8 cellular contexts compared by ENCODE assay signal in genomic region chr3:195634426-195635261, GRCh38. TPM values are rescaled to one million over a fixed set of nuclear protein-coding genes. Genes with fewer than 3 reads are reported as not detected.
DNase-seq lines count a peak whose midpoint lies in the region; ATAC-seq, FAIRE-seq and TF ChIP-seq lines count a peak whose summit lies in the region.
"Not testable (repeated sequence)": the region's sequence is repeated elsewhere in the genome, so short reads cannot be mapped to it uniquely, and the experiment has no call there.
"Had no signal": no experiment of that assay in that cellular context is flagged by ENCODE, and none has a peak within 500 bp of the region (broad histone marks: within the 10 kb centered on the region; RNA-seq: fewer than 3 reads in every experiment).

No MANE protein-coding gene starts in this region.

- not testable (repeated sequence) for H3K79me2 ChIP-seq in keratinocyte (ENCODE audit: control insufficient read depth, insufficient read depth, low read length)

- not testable (repeated sequence) for H3K9me1 ChIP-seq in keratinocyte (ENCODE audit: control insufficient read depth, extremely low read depth, insufficient read depth, low read length)

- not testable (repeated sequence) for H2AFZ ChIP-seq in keratinocyte (ENCODE audit: control insufficient read depth, low read length)

- intact Hi-C loops in gastrocnemius medialis (cut with DNase I; ENCODE audit: low total_unique reads), result not testable (repeated sequence)

- H3K27me3 ChIP-seq in bronchial epithelial cell (ENCODE audit: control insufficient read depth, insufficient read depth, low read length); keratinocyte (ENCODE audit: control insufficient read depth, extremely low read depth, insufficient read depth, low read length); gastrocnemius medialis: not testable (repeated sequence)

- dilution Hi-C loops in keratinocyte (cut with MboI; ENCODE audit: extremely low pct_ligation_motif_present, low sequenced_read_pairs), result not testable (repeated sequence)

- H3K9ac ChIP-seq in keratinocyte (ENCODE audit: control insufficient read depth, extremely low read depth, insufficient read depth, low read length), result peak overlapping the region; percentile 37

- H3K4me2 ChIP-seq in keratinocyte (ENCODE audit: control insufficient read depth, extremely low read depth, insufficient read depth, low read depth, low read length), result not testable (repeated sequence)

- in situ Hi-C loops in gastrocnemius medialis (cut with MboI; ENCODE audit: low sequenced_read_pairs in 4 of 4), result not testable (repeated sequence)

- not testable (repeated sequence) for H3K9me3 ChIP-seq in keratinocyte (ENCODE audit: control insufficient read depth, low read depth, low read length); gastrocnemius medialis

- not testable (repeated sequence) for TF ChIP-seq POLR2A in gastrocnemius medialis (IDR thresholded peaks at IDR 0.05)

- not testable (repeated sequence) for FAIRE-seq in bronchial epithelial cell (lab: Jason Lieb, UNC); keratinocyte (lab: Jason Lieb, UNC)

- TF ChIP-seq CTCF in bronchial epithelial cell (IDR thresholded peaks at IDR 0.05; ENCODE audit: insufficient read depth, low read length, severe bottlenecking); keratinocyte (optimal IDR thresholded peaks at IDR 0.05 in 1 of 3, IDR thresholded peaks at IDR 0.05 in 1 of 3, conservative IDR thresholded peaks at IDR 0.05 in 1 of 3; ENCODE audit: extremely low read depth in 1 of 3, insufficient read depth in 2 of 3, low read length in 3 of 3); gastrocnemius medialis (IDR thresholded peaks at IDR 0.05 in 4 of 5, conservative IDR thresholded peaks at IDR 0.05 in 1 of 5): not testable (repeated sequence)

- ATAC-seq in GM18909 (IDR thresholded peaks at IDR 0.05; ENCODE audit: poor library complexity, unreplicated experiment) (peak; percentile 95), HG02610 (IDR thresholded peaks at IDR 0.05; ENCODE audit: unreplicated experiment) (peak; percentile 94), HG03571 (IDR thresholded peaks at IDR 0.05; ENCODE audit: unreplicated experiment) (peak; percentile 93), gastrocnemius medialis (peak; percentile 95 to 98)

- not testable (repeated sequence) for H3K4me1 ChIP-seq in keratinocyte (ENCODE audit: control insufficient read depth, extremely low read depth, insufficient read depth, low read length); gastrocnemius medialis

- DNase-seq in activated CD4-positive, alpha-beta T cell treated with anti-CD3 and anti-CD28 coated beads, Interleukin-2, amount 50 U/mL, for 1 hour, result peak; percentile 59
- not testable (repeated sequence) for DNase-seq in bronchial epithelial cell (ENCODE audit: low read depth); keratinocyte (ENCODE audit: low read depth, low spot score); gastrocnemius medialis

- not testable (repeated sequence) for H4K20me1 ChIP-seq in keratinocyte (ENCODE audit: control insufficient read depth, extremely low read depth, insufficient read depth, low read length)

- H3K4me3 ChIP-seq in bronchial epithelial cell (ENCODE audit: low read depth, low read length) (peak overlapping the region; percentile 37), keratinocyte (ENCODE audit: control insufficient read depth in 2 of 3, extremely low read depth in 1 of 3, insufficient read depth in 2 of 3, low read depth in 1 of 3, low read length in 3 of 3) (peak overlapping the region in 1 of 3 experiments; percentile 44), gastrocnemius medialis (peak overlapping the region; percentile 47 to 63 (median 59))

- H3K27ac ChIP-seq in keratinocyte (ENCODE audit: control insufficient read depth, insufficient read depth, low read length), result not testable (repeated sequence)
- peak overlapping the region; percentile 63 to 78 (median 70) for H3K27ac ChIP-seq in gastrocnemius medialis

- not testable (repeated sequence) for H3K36me3 ChIP-seq in bronchial epithelial cell (ENCODE audit: control insufficient read depth, insufficient read depth, low read length); keratinocyte (ENCODE audit: control insufficient read depth in 2 of 2, extremely low read depth in 1 of 2, insufficient read depth in 2 of 2, low read length in 2 of 2); gastrocnemius medialis

RNA-seq across cellular contexts. Expression of gene APOD, which starts 50.9 kb away (rescaled TPM):
- total RNA-seq in bronchial epithelial cell (0.77 and 3.9 TPM in 2 replicates), gastrocnemius medialis (100 to 1,000 TPM; 602 to 801 (median 626) TPM)
- not detected in 3 replicates for polyA plus RNA-seq in keratinocyte
- 2.9 TPM for polyA plus RNA-seq in keratinocyte (2011; ENCODE audit: low read depth)
- polyA plus RNA-seq in keratinocyte (2011; cell fraction: cytosol; rRNA removed), result 0.06 and 0.11 TPM in 2 replicates
- not detected in 2 replicates for polyA plus RNA-seq in keratinocyte (2011; cell fraction: nucleus; rRNA removed)
- polyA plus RNA-seq in keratinocyte (2012; ENCODE audit: low replicate concordance), result 1.4 TPM in 1 of 2 replicates, not detected in the other
- not detected in 3 replicates for polyA minus RNA-seq in keratinocyte
- not detected for polyA minus RNA-seq in keratinocyte (2011; cell fraction: cytosol; rRNA and poly(A)+ RNA removed)
- polyA minus RNA-seq in keratinocyte (2011; cell fraction: nucleus; rRNA and poly(A)+ RNA removed), result not detected in 2 replicates
- total RNA-seq: T-helper 2 cell treated with Interferon-gamma antibody and Interleukin-4, amounts not matched to agents 100 ng/mL and 5 ng/mL, for 36 hours had no signal

Comparison
In these comparisons a context has a peak if more than half of its experiments do, and no peak if none do; other contexts are left out.
1. RNA of gene APOD, which starts 50.9 kb away (total RNA-seq): 602 to 801 TPM in gastrocnemius medialis; 0.77 to 3.9 TPM in bronchial epithelial cell; every median in the first group is over 100 times any median in the second.
2. Peak in every context shown above with its lines, with median percentiles within 50 percentile points of each other: ATAC-seq.